10 cellular contexts compared by ENCODE assay signal in the genomic region with DNA sequence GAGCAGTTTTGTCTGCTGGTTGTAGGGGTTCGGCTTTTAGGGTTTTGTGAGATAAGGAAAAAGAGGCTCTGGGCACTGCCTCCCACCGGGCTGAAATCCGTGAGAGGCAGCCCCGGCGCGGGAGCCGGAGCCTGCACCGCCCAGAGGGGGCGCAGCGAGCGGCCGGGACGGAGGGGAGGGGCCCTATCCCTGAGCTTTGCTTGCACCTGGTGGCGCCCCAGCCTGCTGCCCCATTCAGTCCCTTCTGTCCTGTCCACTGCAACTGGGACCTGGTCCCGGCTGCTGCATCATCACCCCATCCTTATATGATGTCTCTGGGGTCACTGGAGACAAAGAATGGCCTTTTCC. TPM values are rescaled to one million over a fixed set of nuclear protein-coding genes. Genes with fewer than 3 reads are reported as not detected.
DNase-seq lines count a peak whose midpoint lies in the region; TF ChIP-seq lines count a peak whose summit lies in the region.
"Had no signal": no experiment of that assay in that cellular context is flagged by ENCODE, and none has a peak within 500 bp of the region (broad histone marks: within the 10 kb centered on the region; RNA-seq: fewer than 3 reads in every experiment).

No MANE protein-coding gene starts in this region.

- H3K27ac ChIP-seq in mesodermal cell (ENCODE audit: low read depth, low read length, severe bottlenecking), result no peak overlapping the region
- H3K27ac ChIP-seq: epithelial cell of prostate, HL-60 had no signal

- no peaks in the 10 kb centered on the region for H3K36me3 ChIP-seq in mesodermal cell (ENCODE audit: control insufficient read depth, insufficient read depth, low read length)

- no peaks in the 10 kb centered on the region for H3K9me3 ChIP-seq in mesodermal cell (ENCODE audit: control insufficient read depth, low read length)

- peak; percentile 14 for TF ChIP-seq CTCF in cardiac fibroblast (IDR thresholded peaks at IDR 0.05; ENCODE audit: low read depth, low read length)

- 0 to 7% methylated on average over 11 to 13 of the region's 15 CpGs for WGBS in mesodermal cell (ENCODE audit: insufficient coverage in 2 of 2), 2 experiments

- DNase-seq in D341Med (ENCODE audit: low spot score) (peak; percentile 63), KBM-7 (peak; percentile 25), cardiac fibroblast (ENCODE audit: low read depth in 2 of 2) (no peak), NCI-H2107 treated with DMSO at 0.1 percent for 48 hours (lab: John Stamatoyannopoulos, UW; ENCODE audit: unreplicated experiment) (no peak), HK-2 (ENCODE audit: unreplicated experiment) (no peak), AG08395 (ENCODE audit: low spot score) (no peak)
- no peak for DNase-seq in activated effector memory CD4-positive, alpha-beta T cell treated with anti-CD3 and anti-CD28 coated beads, Interleukin-2, amount 50 U/mL, for 16 hours

- in situ Hi-C loops in KBM-7 (cut with MboI; ENCODE audit: low pct_unique_long_range_greater_than_20kb, low sequenced_read_pairs), result no loop called here

- no peaks in the 10 kb centered on the region for H3K4me1 ChIP-seq in mesodermal cell (ENCODE audit: control insufficient read depth, insufficient read depth, low read length, poor library complexity, severe bottlenecking)

- peak overlapping the region in 1 of 2 donors; percentile 24 for H3K4me3 ChIP-seq in cardiac fibroblast (replicated peaks in 1 of 2; ENCODE audit: low read depth in 2 of 2, low read length in 2 of 2)
- peak overlapping the region; percentile 50 for H3K4me3 ChIP-seq in mesodermal cell (ENCODE audit: extremely low read depth, insufficient read depth, low read length, poor library complexity, severe bottlenecking)

RNA-seq across cellular contexts. Expression of gene KCNJ6, which starts 0.5 kb away (rescaled TPM):
- 0.15 TPM for polyA plus RNA-seq in mesodermal cell (2013, experiment 1 of 2)
- polyA plus RNA-seq in mesodermal cell (2013, experiment 2 of 2), result 0.25 TPM

Comparison
In these comparisons a context has a peak if more than half of its experiments do, and no peak if none do; other contexts are left out.
1. DNase-seq: peak in D341Med (single experiment) and KBM-7 (single experiment); none in cardiac fibroblast (0 of 2), NCI-H2107 treated with DMSO at 0.1 percent for 48 hours (single experiment), HK-2 (single experiment), AG08395 (single experiment) and activated effector memory CD4-positive, alpha-beta T cell treated with anti-CD3 and anti-CD28 coated beads, Interleukin-2, amount 50 U/mL, for 16 hours (single experiment).